ENCODE assay signal across 8 cellular contexts in the genomic region with DNA sequence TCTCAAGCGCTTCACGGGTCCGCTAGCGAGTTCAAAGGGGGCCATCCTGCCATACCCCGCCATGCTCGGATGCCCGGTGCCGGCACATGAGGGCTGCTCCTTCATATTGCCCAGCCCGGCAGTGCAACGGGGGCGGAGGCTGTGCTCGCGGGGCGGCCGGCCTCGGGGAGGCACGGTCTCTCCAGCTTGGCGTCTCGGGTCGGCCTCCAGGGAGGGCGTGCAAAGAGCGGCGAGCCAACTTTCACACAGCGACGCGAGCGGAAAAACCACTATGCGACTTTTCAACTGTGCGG.
DNase-seq lines count a peak whose midpoint lies in the region.

No MANE protein-coding gene starts in this region.

- H3K4me1 ChIP-seq in duodenal mucosa (ENCODE audit: control insufficient read depth in 1 of 2, insufficient read depth in 2 of 2, low read length in 2 of 2), result peaks cover 13 to 17% of the 10 kb centered on the region in 2 donors
- H3K4me1 ChIP-seq in mucosa of stomach (ENCODE audit: control insufficient read depth, insufficient read depth, low read length), result peaks cover 35% of the 10 kb centered on the region

- no peaks in the 10 kb centered on the region for H3K36me3 ChIP-seq in duodenal mucosa (ENCODE audit: control insufficient read depth in 1 of 2, insufficient read depth in 2 of 2, low read length in 2 of 2)
- H3K36me3 ChIP-seq in mucosa of stomach (ENCODE audit: control insufficient read depth, insufficient read depth, low read length), result no peaks in the 10 kb centered on the region

- peak; percentile 64 for DNase-seq in NOMO-1 treated with DMSO at 0.1 percent for 48 hours (lab: John Stamatoyannopoulos, UW; ENCODE audit: unreplicated experiment)
- no peak for DNase-seq in NOMO-1 treated with dmso at 0.1 percent for 144 hours (lab: John Stamatoyannopoulos, UW; ENCODE audit: unreplicated experiment)
- DNase-seq in Jurkat, Clone E6-1 (ENCODE audit: low read depth, low spot score), result no peak
- no peak for DNase-seq in NCI-H1048 (lab: John Stamatoyannopoulos, UW)
- DNase-seq in central memory CD4-positive, alpha-beta T cell, result no peak
- no peak for DNase-seq in SW480 (ENCODE audit: low spot score)

- H3K9ac ChIP-seq in duodenal mucosa (ENCODE audit: low read depth in 1 of 2, low read length in 2 of 2) (peak overlapping the region; percentile 49 to 69), mucosa of stomach (ENCODE audit: low read length) (peak overlapping the region; percentile 58)

- no peaks in the 10 kb centered on the region for H3K9me3 ChIP-seq in duodenal mucosa (ENCODE audit: control insufficient read depth in 1 of 2, low read length in 2 of 2)
- H3K9me3 ChIP-seq in mucosa of stomach (ENCODE audit: control insufficient read depth, low read length), result no peaks in the 10 kb centered on the region

- H3K27me3 ChIP-seq in duodenal mucosa (ENCODE audit: control insufficient read depth in 1 of 2, insufficient read depth in 2 of 2, low read length in 2 of 2) (no peaks in the 10 kb centered on the region), mucosa of stomach (ENCODE audit: control insufficient read depth, insufficient read depth, low read length) (no peaks in the 10 kb centered on the region)

- peak overlapping the region; percentile 52 for H3K4me3 ChIP-seq in Jurkat, Clone E6-1 (ENCODE audit: low read length)
- H3K4me3 ChIP-seq in duodenal mucosa (ENCODE audit: low read depth in 1 of 2, low read length in 2 of 2) (peak overlapping the region; percentile 74 to 78), mucosa of stomach (ENCODE audit: low read length) (peak overlapping the region; percentile 56)

- peak overlapping the region; percentile 17 for H3K27ac ChIP-seq in duodenal mucosa (ENCODE audit: low read depth, low read length)
